25 cellular contexts compared by ENCODE assay signal in genomic region chr12:62347922-62348650, GRCh38.
A peak's percentile ranks its signal among the peaks of the same experiment; 100 is the strongest.
DNase-seq lines count a peak whose midpoint lies in the region; ATAC-seq, FAIRE-seq and TF ChIP-seq lines count a peak whose summit lies in the region.
"Had no signal": no experiment of that assay in that cellular context is flagged by ENCODE, and none has a peak within 500 bp of the region (broad histone marks: within the 10 kb centered on the region; RNA-seq: fewer than 3 reads in every experiment).

No MANE protein-coding gene starts in this region.

- H3K36me3 ChIP-seq in DND-41 (ENCODE audit: insufficient read depth, low read length) (peaks cover 41% of the 10 kb centered on the region), adrenal gland (replicated peaks in 1 of 2) (peaks cover 0 to under 1% of the 10 kb centered on the region in 2 donors), pancreas (no peaks in the 10 kb centered on the region), left lung (peaks cover 0 to 34% of the 10 kb centered on the region in 2 donors)
- H3K36me3 ChIP-seq: cardiac muscle cell had no signal

- no peaks in the 10 kb centered on the region for H3K27me3 Mint-ChIP-seq in Calu3 (ENCODE audit: unreplicated experiment)
- H3K27me3 Mint-ChIP-seq: activated naive CD8-positive, alpha-beta T cell treated with anti-CD3 and anti-CD28 coated beads for 36 hours; naive B cell had no signal

- peak; percentile 53; the same call in 2 of the 3 replicates for ATAC-seq in DND-41 (ENCODE audit: insufficient read depth, low read depth)
- no peak for ATAC-seq in left colon
- ATAC-seq in pancreas: no peak
- ATAC-seq in left lung: no peak
- ATAC-seq: activated T-cell treated with anti-CD3 and anti-CD28 coated beads, Interleukin-2, amount 50 U/mL, for 72 hours; esophagus mucosa; heart left ventricle had no signal

- no peak for FAIRE-seq in pancreas (lab: Jason Lieb, UNC)
- FAIRE-seq: urothelium cell line had no signal

- CTCF ChIA-PET in Calu3 (lab: Charles Lee): no interaction called here

- no TSS peak for BruUV-seq in Calu3 (replicated peaks; lab: Mats Ljungman, UMichigan)

- H3K27me3 ChIP-seq in DND-41 (ENCODE audit: insufficient read depth, low read length, poor library complexity) (no peaks in the 10 kb centered on the region), adrenal gland (no peaks in the 10 kb centered on the region), pancreas (no peaks in the 10 kb centered on the region), left lung (no peaks in the 10 kb centered on the region)
- H3K27me3 ChIP-seq: BLaER1, cardiac muscle cell, heart left ventricle had no signal

- H3K36me3 Mint-ChIP-seq in Calu3 (ENCODE audit: insufficient read depth, unreplicated experiment): peaks cover 24% of the 10 kb centered on the region

- no peak overlapping the region for H3K9ac ChIP-seq in DND-41 (ENCODE audit: low read depth, low read length)
- H3K9ac ChIP-seq: BLaER1, parathyroid adenoma had no signal

- TF ChIP-seq CTCF in DND-41 (IDR thresholded peaks at IDR 0.05; ENCODE audit: borderline replicate concordance, extremely low read depth, low read length, poor library complexity, severe bottlenecking) (no peak), adrenal gland (IDR thresholded peaks at IDR 0.05) (no peak), Calu3 (IDR thresholded peaks at IDR 0.05; ENCODE audit: unreplicated experiment) (no peak), pancreas (IDR thresholded peaks at IDR 0.05) (no peak), left lung (IDR thresholded peaks at IDR 0.05) (no peak)

- no peak for TF ChIP-seq POLR2A in adrenal gland (IDR thresholded peaks at IDR 0.05)

- 40 to 51% (median 49%) methylated on average over 5 of the region's 5 CpGs for WGBS in adrenal gland, 4 donors
- WGBS in pancreas, 2 donors: 96 to 98% methylated on average over 5 of the region's 5 CpGs

- H3K9me3 Mint-ChIP-seq in Calu3 (ENCODE audit: low read depth, unreplicated experiment): peaks cover 2% of the 10 kb centered on the region
- H3K9me3 Mint-ChIP-seq: immature natural killer cell had no signal

- H3K27ac ChIP-seq in DND-41 (ENCODE audit: low read length): no peak overlapping the region
- peak overlapping the region in 2 of 5 donors; percentile 47 to 54 for H3K27ac ChIP-seq in adrenal gland
- no peak overlapping the region for H3K27ac ChIP-seq in pancreas
- H3K27ac ChIP-seq in left lung: no peak overlapping the region
- H3K27ac ChIP-seq: BLaER1, cardiac muscle cell, heart left ventricle, parathyroid adenoma had no signal

- H3K4me2 ChIP-seq in DND-41 (ENCODE audit: insufficient read depth, low read length): no peak overlapping the region
- H3K4me2 ChIP-seq: BLaER1 had no signal

- H3K4me3 ChIP-seq in DND-41 (ENCODE audit: low read depth in 1 of 2, low read length in 2 of 2): no peak overlapping the region
- no peak overlapping the region for H3K4me3 ChIP-seq in adrenal gland
- H3K4me3 ChIP-seq in pancreas: no peak overlapping the region
- no peak overlapping the region for H3K4me3 ChIP-seq in left lung
- H3K4me3 ChIP-seq: BLaER1, cardiac muscle cell, heart left ventricle had no signal

- H3K4me1 ChIP-seq in DND-41 (ENCODE audit: insufficient read depth, low read length) (no peaks in the 10 kb centered on the region), adrenal gland (replicated peaks in 1 of 2) (peaks cover 4 to 34% of the 10 kb centered on the region in 2 donors), pancreas (peaks cover 0 to 14% (median 6%) of the 10 kb centered on the region in 3 donors), left lung (peaks cover 0 to 5% of the 10 kb centered on the region in 2 donors)
- H3K4me1 ChIP-seq: BLaER1, parathyroid adenoma had no signal

- intact Hi-C loops in adrenal gland (cut with DNase I) (no loop called here), Calu3 (cut with micrococcal nuclease; ENCODE audit: unreplicated experiment) (no loop called here), left colon (cut with DNase I, micrococcal nuclease) (no loop called here), pancreas (cut with DNase I) (no loop called here), left lung (cut with DNase I) (no loop called here)

- 0 out of 2 replicates have a peak, but pooled peaks cover 3% of the 10 kb centered on the region for H4K20me1 ChIP-seq in DND-41 (ENCODE audit: insufficient read depth, low read length)
- H4K20me1 ChIP-seq: BLaER1 had no signal

- no peaks in the 10 kb centered on the region for H3K9me3 ChIP-seq in DND-41 (ENCODE audit: insufficient read depth, low read length, severe bottlenecking)
- no peaks in the 10 kb centered on the region for H3K9me3 ChIP-seq in adrenal gland (replicated peaks in 1 of 3)
- H3K9me3 ChIP-seq in pancreas: no peaks in the 10 kb centered on the region
- H3K9me3 ChIP-seq in left lung: no peaks in the 10 kb centered on the region

- peaks cover 8% of the 10 kb centered on the region for H3K4me1 Mint-ChIP-seq in Calu3 (ENCODE audit: low read depth, unreplicated experiment)

- no peak overlapping the region for H2AFZ ChIP-seq in DND-41 (ENCODE audit: low read depth, low read length)
- H2AFZ ChIP-seq: parathyroid adenoma had no signal

- H3K27ac Mint-ChIP-seq in Calu3 (ENCODE audit: unreplicated experiment): no peak overlapping the region
- H3K27ac Mint-ChIP-seq: activated naive CD8-positive, alpha-beta T cell treated with anti-CD3 and anti-CD28 coated beads for 36 hours; activated T-cell treated with anti-CD3 and anti-CD28 coated beads, Interleukin-2, amount 50 U/mL, for 72 hours; immature natural killer cell had no signal

- DNase-seq in DND-41: no peak
- peak; percentile 46 for DNase-seq in LHCN-M2 (ENCODE audit: low read depth)
- DNase-seq in adrenal gland: peak in 5 of 7 donors; percentile 34 to 62 (median 44)
- peak; percentile 12 for DNase-seq in iris pigment epithelial cell (ENCODE audit: low read depth)
- no peak for DNase-seq in Calu3
- no peak for DNase-seq in left colon
- no peak for DNase-seq in pancreas
- DNase-seq in left lung: no peak
- DNase-seq: activated CD8-positive, alpha-beta memory T cell treated with anti-CD3 and anti-CD28 coated beads for 24 hours; activated naive CD8-positive, alpha-beta T cell treated with anti-CD3 and anti-CD28 coated beads for 36 hours; activated T-cell treated with anti-CD3 and anti-CD28 coated beads, Interleukin-2, amount 50 U/mL, for 72 hours; heart left ventricle; immature natural killer cell; naive B cell; NCI-H187; NCI-H446 treated with DMSO at 0.1 percent for 48 hours; SHP77 treated with DMSO at 0.1 percent for 48 hours; small intestine; stimulated activated CD4-positive, alpha-beta T cell treated with anti-CD3 and anti-CD28 coated beads, Interleukin-4, amount 100 ng/mL, for 4 hours; T-helper 2 cell had no signal

- H3K79me2 ChIP-seq in DND-41 (ENCODE audit: insufficient read depth, low read length): peaks cover 24% of the 10 kb centered on the region

- H3K4me3 Mint-ChIP-seq in Calu3 (ENCODE audit: low read depth, unreplicated experiment): no peak overlapping the region
- H3K4me3 Mint-ChIP-seq: activated naive CD8-positive, alpha-beta T cell treated with anti-CD3 and anti-CD28 coated beads for 36 hours; activated T-cell treated with anti-CD3 and anti-CD28 coated beads, Interleukin-2, amount 50 U/mL, for 72 hours; immature natural killer cell; naive B cell had no signal

Comparison
In these comparisons a context has a peak if more than half of its experiments do, and no peak if none do; other contexts are left out.
1. DNase-seq: peak in LHCN-M2 (single experiment), adrenal gland (5 of 7) and iris pigment epithelial cell (single experiment); none in DND-41 (single experiment), Calu3 (single experiment), left colon (0 of 2), pancreas (0 of 6) and left lung (0 of 2).